ENCODE assay signal across 18 cellular contexts in the genomic region with DNA sequence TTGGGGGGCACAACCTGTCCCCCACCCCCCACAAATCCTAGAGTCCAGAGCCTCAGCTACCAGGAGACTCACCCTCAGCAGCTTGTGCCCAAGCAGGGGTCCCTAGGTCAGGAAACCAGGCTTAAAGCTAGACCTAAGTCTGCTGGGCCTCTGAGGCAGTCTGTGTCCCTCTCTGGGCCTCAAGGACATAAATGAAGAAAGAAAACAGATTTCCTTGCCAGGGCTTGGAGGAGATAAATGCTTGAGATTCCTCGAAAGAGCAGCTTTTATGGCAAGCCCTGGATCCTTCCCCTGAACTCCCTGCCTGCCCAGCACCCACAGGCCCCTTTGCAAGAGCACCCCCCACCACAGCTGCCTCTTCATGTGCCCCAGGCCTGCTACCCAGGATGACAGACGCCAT. TPM values are rescaled to one million over a fixed set of nuclear protein-coding genes. Genes with fewer than 3 reads are reported as not detected.
DNase-seq lines count a peak whose midpoint lies in the region; ATAC-seq and TF ChIP-seq lines count a peak whose summit lies in the region.
"Had no signal": no experiment of that assay in that cellular context is flagged by ENCODE, and none has a peak within 500 bp of the region (broad histone marks: within the 10 kb centered on the region; RNA-seq: fewer than 3 reads in every experiment).

No MANE protein-coding gene starts in this region.

- no peaks in the 10 kb centered on the region for H3K9me3 ChIP-seq in hepatocyte (ENCODE audit: low read depth)
- H3K9me3 ChIP-seq in trophoblast cell (ENCODE audit: insufficient read depth, low read depth, low read length): peaks cover 3% of the 10 kb centered on the region
- H3K9me3 ChIP-seq: gastroesophageal sphincter, sigmoid colon, suprapubic skin had no signal

- H2AK5ac ChIP-seq in trophoblast cell (ENCODE audit: low read length): no peak overlapping the region

- in situ Hi-C loops in brain microvascular endothelial cell (cut with HindIII; ENCODE audit: low pct_ligation_motif_present, low sequenced_read_pairs): no loop called here

- ATAC-seq in GM18909 (IDR thresholded peaks at IDR 0.05; ENCODE audit: poor library complexity, unreplicated experiment) (no peak), GM18870 (IDR thresholded peaks at IDR 0.05; ENCODE audit: unreplicated experiment) (no peak)
- ATAC-seq: gastroesophageal sphincter, PC-3 had no signal

- H3K79me2 ChIP-seq in hepatocyte (no peaks in the 10 kb centered on the region), trophoblast cell (ENCODE audit: control insufficient read depth, insufficient read depth, low read length, poor library complexity) (no peaks in the 10 kb centered on the region)

- DNase-seq in GM03348 (ENCODE audit: low spot score) (peak; percentile 48), hepatocyte (ENCODE audit: low spot score) (no peak), trophoblast cell (no peak), brain microvascular endothelial cell (no peak)
- no peak for DNase-seq in activated naive CD4-positive, alpha-beta T cell treated with anti-CD3 and anti-CD28 coated beads, Interleukin-2, amount 50 U/mL, for 16 hours
- DNase-seq: activated CD4-positive, alpha-beta T cell treated with anti-CD3 and anti-CD28 coated beads, Interleukin-2, amount 50 U/mL, for 4 hours; cerebellar nuclear complex; IMR-90; mammary epithelial cell; PC-3; sigmoid colon; stimulated activated CD4-positive, alpha-beta T cell treated with anti-CD3 and anti-CD28 coated beads, Interleukin-2, amount 100 ng/mL, for 48 hours had no signal

- no peak overlapping the region for H3K18ac ChIP-seq in trophoblast cell (ENCODE audit: low read length)

- no peaks in the 10 kb centered on the region for H4K20me1 ChIP-seq in hepatocyte (ENCODE audit: insufficient read depth, poor library complexity, severe bottlenecking)

- H3K4ac ChIP-seq in trophoblast cell (ENCODE audit: low read depth, low read length): no peak overlapping the region

- no peaks in the 10 kb centered on the region for H3K79me1 ChIP-seq in trophoblast cell (ENCODE audit: low read length)

- peak overlapping the region; percentile 65 for H3K4me2 ChIP-seq in hepatocyte
- H3K4me2 ChIP-seq in trophoblast cell (ENCODE audit: low read length): peak overlapping the region; percentile 59

- no peak overlapping the region for H3K23ac ChIP-seq in trophoblast cell (ENCODE audit: low read length)

- H3K4me3 ChIP-seq in hepatocyte (no peak overlapping the region), trophoblast cell (ENCODE audit: low read depth, low read length) (no peak overlapping the region), brain microvascular endothelial cell (ENCODE audit: low read depth, low read length) (no peak overlapping the region)
- H3K4me3 ChIP-seq: gastroesophageal sphincter, sigmoid colon, suprapubic skin had no signal

- H3K14ac ChIP-seq in trophoblast cell (ENCODE audit: low read length): no peak overlapping the region

- TF ChIP-seq CTCF in VCaP (conservative IDR thresholded peaks at IDR 0.05) (no peak), hepatocyte (IDR thresholded peaks at IDR 0.05; ENCODE audit: poor library complexity) (no peak), brain microvascular endothelial cell (IDR thresholded peaks at IDR 0.05; ENCODE audit: low read depth, low read length, missing control alignments) (no peak)

- no peak overlapping the region for H4K91ac ChIP-seq in trophoblast cell (ENCODE audit: low read depth, low read length)

- no peak overlapping the region for H3K9ac ChIP-seq in trophoblast cell (ENCODE audit: low read length)

- H2BK12ac ChIP-seq in trophoblast cell (ENCODE audit: low read length): no peak overlapping the region

- no peak overlapping the region for H4K8ac ChIP-seq in trophoblast cell (ENCODE audit: low read depth, low read length)

- H3K27me3 ChIP-seq in hepatocyte: peaks cover 12% of the 10 kb centered on the region
- peaks cover 17% of the 10 kb centered on the region for H3K27me3 ChIP-seq in trophoblast cell (ENCODE audit: insufficient read depth, low read length)
- peaks cover 58% of the 10 kb centered on the region for H3K27me3 ChIP-seq in brain microvascular endothelial cell (replicated peaks)

- H3K36me3 ChIP-seq in hepatocyte (replicated peaks; ENCODE audit: insufficient read depth, low read depth) (no peaks in the 10 kb centered on the region), trophoblast cell (ENCODE audit: control insufficient read depth in 1 of 2, insufficient read depth in 2 of 2, low read length in 2 of 2) (no peaks in the 10 kb centered on the region), brain microvascular endothelial cell (replicated peaks) (no peaks in the 10 kb centered on the region)
- H3K36me3 ChIP-seq: gastroesophageal sphincter, sigmoid colon, suprapubic skin had no signal

- no peaks in the 10 kb centered on the region for H3K9me2 ChIP-seq in hepatocyte (replicated peaks; ENCODE audit: insufficient read depth)

- H4K12ac ChIP-seq in trophoblast cell (ENCODE audit: low read depth, low read length): no peak overlapping the region

- H3K27ac ChIP-seq in VCaP (peak overlapping the region; percentile 5; the same call in 1 of the 2 replicates), hepatocyte (peak overlapping the region; percentile 52), trophoblast cell (ENCODE audit: low read depth, low read length) (no peak overlapping the region), brain microvascular endothelial cell (no peak overlapping the region)
- H3K27ac ChIP-seq: gastroesophageal sphincter, suprapubic skin had no signal

- 28% methylated on average over 2 of the region's 2 CpGs for WGBS in hepatocyte (ENCODE audit: low lambda C conversion rate, missing lambda C conversion rate)
- no CpG with 5 or more reads among the region's 2 CpGs for WGBS in trophoblast cell (ENCODE audit: extremely low coverage, insufficient coverage, insufficient read length)

- H2BK5ac ChIP-seq in trophoblast cell (ENCODE audit: low read depth, low read length, poor library complexity): no peak overlapping the region

- no peak overlapping the region for H2AFZ ChIP-seq in hepatocyte
- no peak overlapping the region for H2AFZ ChIP-seq in trophoblast cell (ENCODE audit: insufficient read depth, low read length, poor library complexity)

- H3K4me1 ChIP-seq in hepatocyte (ENCODE audit: insufficient read depth): peaks cover 22% of the 10 kb centered on the region
- peaks cover 25 to 26% of the 10 kb centered on the region in 2 experiments for H3K4me1 ChIP-seq in trophoblast cell (ENCODE audit: control insufficient read depth in 1 of 2, insufficient read depth in 2 of 2, low read length in 2 of 2)

- H2BK120ac ChIP-seq in trophoblast cell (ENCODE audit: insufficient read depth, low read length, poor library complexity): no peak overlapping the region

RNA-seq across cellular contexts. Expression of gene SRCIN1, which starts 3.3 kb away (rescaled TPM):
- 0.90 and 1.4 TPM in 2 replicates for total RNA-seq in hepatocyte
- 0.82 and 1.2 TPM in 2 replicates for polyA plus RNA-seq in hepatocyte
- polyA plus RNA-seq in trophoblast cell (2013): 0.29 and 0.31 TPM in 2 replicates
- total RNA-seq: IMR-90 had no signal
- polyA plus RNA-seq: BJ, IMR-90 had no signal

Comparison
In these comparisons a context has a peak if more than half of its experiments do, and no peak if none do; other contexts are left out.
1. H3K27ac ChIP-seq: peak in VCaP (single experiment) and hepatocyte (single experiment); none in trophoblast cell (single experiment) and brain microvascular endothelial cell (single experiment).